In the genomic region with DNA sequence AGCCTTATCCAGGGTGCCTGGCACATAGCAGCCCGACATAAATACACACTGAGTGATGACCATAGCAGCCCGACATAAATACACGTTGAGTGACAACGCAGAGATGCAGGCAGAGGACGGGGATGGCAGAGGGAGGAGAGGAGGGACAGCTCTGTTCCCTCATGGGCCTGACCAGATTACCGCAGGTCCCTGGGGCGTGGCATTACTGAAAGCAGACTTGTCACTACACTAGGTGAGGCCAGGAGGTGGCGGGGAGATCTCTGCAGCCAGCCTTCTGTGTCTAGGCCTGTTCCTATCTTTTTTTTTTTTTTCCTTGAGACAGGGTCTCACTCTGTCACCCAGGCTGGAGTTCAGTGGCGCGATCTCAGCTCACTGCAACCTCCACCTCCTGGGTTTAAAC, we compare ENCODE assay signal across 16 cellular contexts.
"Had no signal": no experiment of that assay in that cellular context is flagged by ENCODE, and none has a peak within 500 bp of the region (broad histone marks: within the 10 kb centered on the region; RNA-seq: fewer than 3 reads in every experiment).

No MANE protein-coding gene starts in this region.

- H3K4me3 Mint-ChIP-seq: dendritic cell treated with granulocyte-macrophage colony-stimulating factor and Interleukin-4, amounts not matched to agents 40 ng/mL and 50 ng/mL, for 4 days; effector memory CD8-positive, alpha-beta T cell; naive thymus-derived CD8-positive, alpha-beta T cell had no signal

- H3K27ac Mint-ChIP-seq: dendritic cell treated with granulocyte-macrophage colony-stimulating factor and Interleukin-4, amounts not matched to agents 40 ng/mL and 50 ng/mL, for 4 days; effector memory CD8-positive, alpha-beta T cell had no signal

- H3K4me3 ChIP-seq: esophagus muscularis mucosa, gastrocnemius medialis, mucosa of descending colon, ovary, right atrium auricular region, sigmoid colon, skin epidermis had no signal

- H3K27ac ChIP-seq: epithelial cell of prostate, esophagus muscularis mucosa, gastrocnemius medialis, ovary, right atrium auricular region, sigmoid colon, skin epidermis had no signal

- H3K36me3 ChIP-seq: esophagus muscularis mucosa, gastrocnemius medialis, ovary, right atrium auricular region, sigmoid colon had no signal

- H3K4me1 ChIP-seq: esophagus muscularis mucosa, gastrocnemius medialis, right atrium auricular region, sigmoid colon had no signal

- H3K9me3 ChIP-seq: esophagus muscularis mucosa, gastrocnemius medialis, mucosa of descending colon, ovary, right atrium auricular region, sigmoid colon had no signal

- ATAC-seq: effector memory CD8-positive, alpha-beta T cell; gastrocnemius medialis; left colon; left ventricle myocardium superior; mucosa of descending colon; naive thymus-derived CD8-positive, alpha-beta T cell had no signal

- H3K9me3 Mint-ChIP-seq: dendritic cell treated with granulocyte-macrophage colony-stimulating factor and Interleukin-4, amounts not matched to agents 40 ng/mL and 50 ng/mL, for 4 days; effector memory CD8-positive, alpha-beta T cell; naive thymus-derived CD8-positive, alpha-beta T cell had no signal

- H3K27me3 ChIP-seq: esophagus muscularis mucosa, gastrocnemius medialis, ovary, right atrium auricular region, sigmoid colon had no signal

- DNase-seq: effector memory CD8-positive, alpha-beta T cell; gastrocnemius medialis; left colon; left ventricle myocardium superior; mucosa of descending colon; naive thymus-derived CD8-positive, alpha-beta T cell; ovary; sigmoid colon; stimulated activated CD4-positive, alpha-beta T cell treated with anti-CD3 and anti-CD28 coated beads, Interleukin-12 subunit alpha, Interleukin-12 subunit beta, amount 100 ng/mL, for 4 hours; stimulated activated naive CD4-positive, alpha-beta T cell treated with Interleukin-2 at 50 U/mL for 16 hours; trophoblast cell had no signal

- H3K27me3 Mint-ChIP-seq: dendritic cell treated with granulocyte-macrophage colony-stimulating factor and Interleukin-4, amounts not matched to agents 40 ng/mL and 50 ng/mL, for 4 days; effector memory CD8-positive, alpha-beta T cell; naive thymus-derived CD8-positive, alpha-beta T cell had no signal
